Comparison of ENCODE assay signal across 8 cellular contexts in the genomic region with DNA sequence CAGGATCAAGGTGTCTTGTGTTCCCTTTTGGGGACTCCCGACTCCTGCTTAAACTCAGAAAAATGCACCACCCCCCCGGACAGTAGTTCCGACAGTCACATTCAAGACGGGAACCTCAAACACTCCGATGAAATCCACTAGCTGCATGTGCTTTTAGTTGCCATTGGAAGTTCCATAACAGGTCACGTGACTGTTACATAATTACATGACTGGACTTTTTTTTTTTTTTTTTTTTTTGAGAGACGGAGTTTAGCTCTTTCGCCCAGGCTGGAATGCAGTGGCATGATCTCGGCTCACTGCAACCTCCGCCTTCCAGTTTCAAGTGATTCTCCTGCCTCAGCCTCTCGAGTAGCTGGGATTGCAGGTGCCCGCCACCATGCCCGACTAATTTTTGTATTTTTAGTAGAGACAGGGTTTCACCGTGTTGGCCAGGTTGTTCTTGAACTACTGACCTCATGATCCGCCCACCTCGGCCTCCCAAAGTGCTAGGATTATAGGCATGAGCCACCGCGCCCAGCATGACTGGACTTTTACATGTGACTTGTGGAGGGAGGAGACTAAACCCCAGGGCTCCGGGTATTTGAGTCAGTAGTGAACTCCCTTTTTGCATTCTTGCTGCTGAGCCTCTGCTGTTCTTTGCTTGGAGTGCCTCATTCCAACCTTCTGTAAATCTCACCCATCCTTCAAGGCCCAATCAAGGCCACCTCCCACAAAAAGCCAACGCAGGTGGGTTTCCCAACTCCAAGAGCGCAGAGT. TPM values are rescaled to one million over a fixed set of nuclear protein-coding genes. Genes with fewer than 3 reads are reported as not detected.
A peak's percentile ranks its signal among the peaks of the same experiment; 100 is the strongest.
DNase-seq lines count a peak whose midpoint lies in the region; ATAC-seq, FAIRE-seq and TF ChIP-seq lines count a peak whose summit lies in the region.
"Not testable (repeated sequence)": the region's sequence is repeated elsewhere in the genome, so short reads cannot be mapped to it uniquely, and the experiment has no call there.

No MANE protein-coding gene starts in this region.

- not testable (repeated sequence) for FAIRE-seq in bronchial epithelial cell (lab: Jason Lieb, UNC)

- not testable (repeated sequence) for H3K27ac ChIP-seq in OCI-LY1 (ENCODE audit: low read depth, low read length, poor library complexity, severe bottlenecking); foreskin keratinocyte; subcutaneous abdominal adipose tissue (ENCODE audit: low read depth, low read length)

- H3K27me3 Mint-ChIP-seq in CD14-positive monocyte (ENCODE audit: low read depth in 3 of 3); HFFc6 (ENCODE audit: insufficient read depth); activated CD4-positive, alpha-beta T cell treated with anti-CD3 and anti-CD28 coated beads, Interleukin-2, amount 10 ng/mL, durations not matched to agents 24 days and 14 days; naive thymus-derived CD8-positive, alpha-beta T cell: not testable (repeated sequence)

- peaks cover 65% of the 10 kb centered on the region for H3K4me1 Mint-ChIP-seq in CD14-positive monocyte
- peaks cover 33% of the 10 kb centered on the region for H3K4me1 Mint-ChIP-seq in HFFc6 (ENCODE audit: low read depth)
- H3K4me1 Mint-ChIP-seq in activated CD4-positive, alpha-beta T cell treated with anti-CD3 and anti-CD28 coated beads, Interleukin-2, amount 10 ng/mL, durations not matched to agents 24 days and 14 days = peaks cover 34% of the 10 kb centered on the region
- H3K4me1 Mint-ChIP-seq in naive thymus-derived CD8-positive, alpha-beta T cell = peaks cover 14 to 44% (median 35%) of the 10 kb centered on the region in 4 donors

- not testable (repeated sequence) for H3K9me2 ChIP-seq in OCI-LY1 (ENCODE audit: low read depth, low read length)

- not testable (repeated sequence) for H4K20me1 ChIP-seq in OCI-LY1 (ENCODE audit: insufficient read depth, low read length)

- not testable (repeated sequence) for H3K27me3 ChIP-seq in OCI-LY1 (ENCODE audit: insufficient read depth, low read length); bronchial epithelial cell (ENCODE audit: control insufficient read depth, insufficient read depth, low read length); foreskin keratinocyte; subcutaneous abdominal adipose tissue (ENCODE audit: control insufficient read depth in 5 of 5, insufficient read depth in 4 of 5, low read length in 5 of 5)

- not testable (repeated sequence) for H3K9me3 ChIP-seq in OCI-LY1 (ENCODE audit: low read length); subcutaneous abdominal adipose tissue (ENCODE audit: control insufficient read depth in 5 of 5, low read length in 5 of 5)

- H3K4me3 Mint-ChIP-seq in CD14-positive monocyte (peak overlapping the region; percentile 82 to 93), HFFc6 (peak overlapping the region; percentile 90)
- peak overlapping the region; percentile 86 for H3K4me3 Mint-ChIP-seq in activated CD4-positive, alpha-beta T cell treated with anti-CD3 and anti-CD28 coated beads, Interleukin-2, amount 10 ng/mL, durations not matched to agents 24 days and 14 days
- peak overlapping the region; percentile 75 to 88 (median 83) for H3K4me3 Mint-ChIP-seq in naive thymus-derived CD8-positive, alpha-beta T cell

- POLR2A ChIA-PET in naive thymus-derived CD8-positive, alpha-beta T cell (lab: Charles Lee) = interaction anchor here (0.6 to 5.8 kb wide), 9 partner anchors 9 to 114 kb away, joined by 3 to 35 read pairs (median 4); partner anchors contain the start of genes ANAPC11, ARHGDIA, MAFG and PYCR1

- not testable (repeated sequence) for H3K79me2 ChIP-seq in OCI-LY1 (ENCODE audit: insufficient read depth, low read length)

- peaks cover 28% of the 10 kb centered on the region for H3K4me1 ChIP-seq in OCI-LY1 (ENCODE audit: insufficient read depth, low read length, severe bottlenecking)
- H3K4me1 ChIP-seq in foreskin keratinocyte = not testable (repeated sequence)
- H3K4me1 ChIP-seq in subcutaneous abdominal adipose tissue (ENCODE audit: control insufficient read depth in 5 of 5, insufficient read depth in 5 of 5, low read length in 5 of 5) = peaks cover 5 to 51% (median 38%) of the 10 kb centered on the region in 5 donors

- H3K9ac ChIP-seq in OCI-LY1 (ENCODE audit: low read length) (peak overlapping the region; percentile 88; the same call in 1 of the 2 replicates), subcutaneous abdominal adipose tissue (ENCODE audit: low read length in 5 of 5) (peak overlapping the region in 2 of 5 donors; percentile 4 to 81)

- not testable (repeated sequence) for H3K9me3 Mint-ChIP-seq in CD14-positive monocyte; HFFc6; activated CD4-positive, alpha-beta T cell treated with anti-CD3 and anti-CD28 coated beads, Interleukin-2, amount 10 ng/mL, durations not matched to agents 24 days and 14 days; naive thymus-derived CD8-positive, alpha-beta T cell

- H3K27ac Mint-ChIP-seq in CD14-positive monocyte (peak overlapping the region; percentile 73 to 93 (median 90)), HFFc6 (peak overlapping the region; percentile 70)
- H3K27ac Mint-ChIP-seq in activated CD4-positive, alpha-beta T cell treated with anti-CD3 and anti-CD28 coated beads, Interleukin-2, amount 10 ng/mL, durations not matched to agents 24 days and 14 days = peak overlapping the region; percentile 66
- H3K27ac Mint-ChIP-seq in naive thymus-derived CD8-positive, alpha-beta T cell = peak overlapping the region in 5 of 10 donors; percentile 18 to 79 (median 59)

- ATAC-seq in foreskin keratinocyte = peak; percentile 56
- not testable (repeated sequence) for ATAC-seq in naive thymus-derived CD8-positive, alpha-beta T cell

- H3K36me3 Mint-ChIP-seq in CD14-positive monocyte (peaks cover 54 to 73% of the 10 kb centered on the region in 2 donors), HFFc6 (ENCODE audit: low read depth) (peaks cover 48% of the 10 kb centered on the region)
- peaks cover 50% of the 10 kb centered on the region for H3K36me3 Mint-ChIP-seq in activated CD4-positive, alpha-beta T cell treated with anti-CD3 and anti-CD28 coated beads, Interleukin-2, amount 10 ng/mL, durations not matched to agents 24 days and 14 days (ENCODE audit: low read depth)
- H3K36me3 Mint-ChIP-seq in naive thymus-derived CD8-positive, alpha-beta T cell = peaks cover 0 to 28% (median 4%) of the 10 kb centered on the region in 3 donors

- intact Hi-C loops in CD14-positive monocyte (cut with micrococcal nuclease) = loop anchor here in 1 of 2 donors (10.0 kb wide), 1 partner anchor 52 kb away; the partner anchor contains the start of gene P4HB
- intact Hi-C loops in activated CD4-positive, alpha-beta T cell treated with anti-CD3 and anti-CD28 coated beads, Interleukin-2, amount 10 ng/mL, durations not matched to agents 24 days and 14 days (cut with micrococcal nuclease) = not testable (repeated sequence)

- H3K4me2 ChIP-seq in OCI-LY1 (ENCODE audit: low read length) = peak overlapping the region; percentile 98

- peak overlapping the region; percentile 94 for H3K4me3 ChIP-seq in OCI-LY1 (ENCODE audit: low read depth, low read length, poor library complexity, severe bottlenecking)
- peak overlapping the region; percentile 46 for H3K4me3 ChIP-seq in bronchial epithelial cell (ENCODE audit: low read depth, low read length)
- peak overlapping the region in 4 of 5 donors; percentile 68 to 79 (median 75) for H3K4me3 ChIP-seq in subcutaneous abdominal adipose tissue (ENCODE audit: low read depth in 1 of 5, low read length in 5 of 5)

- not testable (repeated sequence) for H2AFZ ChIP-seq in OCI-LY1 (ENCODE audit: low read length)

- H3K36me3 ChIP-seq in OCI-LY1 (ENCODE audit: insufficient read depth, low read length) = peaks cover 57% of the 10 kb centered on the region
- peaks cover 45% of the 10 kb centered on the region for H3K36me3 ChIP-seq in bronchial epithelial cell (ENCODE audit: control insufficient read depth, insufficient read depth, low read length)
- H3K36me3 ChIP-seq in subcutaneous abdominal adipose tissue (ENCODE audit: control insufficient read depth in 5 of 5, insufficient read depth in 5 of 5, low read length in 5 of 5) = peaks cover 0 to 64% (median 47%) of the 10 kb centered on the region in 5 donors

- H3F3A ChIP-seq in OCI-LY1 (ENCODE audit: insufficient read depth, low read length) = not testable (repeated sequence)

- not testable (repeated sequence) for TF ChIP-seq CTCF in CD14-positive monocyte (IDR thresholded peaks at IDR 0.05); HFFc6 (IDR thresholded peaks at IDR 0.05); OCI-LY1 (IDR thresholded peaks at IDR 0.05; ENCODE audit: low read length); bronchial epithelial cell (IDR thresholded peaks at IDR 0.05; ENCODE audit: insufficient read depth, low read length, severe bottlenecking); foreskin keratinocyte (conservative IDR thresholded peaks at IDR 0.05)

- DNase-seq in CD14-positive monocyte (ENCODE audit: low spot score); activated CD4-positive, alpha-beta T cell treated with anti-CD3 and anti-CD28 coated beads, Interleukin-2, amount 10 ng/mL, durations not matched to agents 24 days and 14 days; naive thymus-derived CD8-positive, alpha-beta T cell: not testable (repeated sequence)
- peak; percentile 72 for DNase-seq in HFFc6
- DNase-seq in bronchial epithelial cell (ENCODE audit: low read depth) = peak; percentile 84
- DNase-seq in foreskin keratinocyte = peak; percentile 53 to 82

RNA-seq across cellular contexts. Expression of gene SIRT7, which starts 1.6 kb away (rescaled TPM):
- polyA plus RNA-seq in CD14-positive monocyte (10 to 100 TPM; 22.5 to 23.7 TPM), foreskin keratinocyte (17.8 and 19.5 TPM in 2 replicates)
- total RNA-seq in HFFc6 (2021; fragmentation: NEBNext Ultra II Directional; extraction: Animal tissue kit (Norgen Biotek cat#: 25700)) = 10 to 100 TPM; 16.2 to 20.7 (median 18.5) TPM
- 54.9 and 58.2 TPM in 2 replicates for total RNA-seq in activated CD4-positive, alpha-beta T cell treated with anti-CD3 and anti-CD28 coated beads, Interleukin-2, amount 10 ng/mL, durations not matched to agents 24 days and 14 days
- total RNA-seq in bronchial epithelial cell (48.4 and 62.2 TPM in 2 replicates), foreskin keratinocyte (13.8 and 15.0 TPM in 2 replicates)
- total RNA-seq in naive thymus-derived CD8-positive, alpha-beta T cell = 10 to 100 TPM; 66.5 to 70.8 TPM
- polyA plus RNA-seq in naive thymus-derived CD8-positive, alpha-beta T cell = 10 to 100 TPM; 21.3 to 30.6 (median 25.6) TPM

RNA-seq across cellular contexts. Expression of gene PCYT2, which starts 5.2 kb away (rescaled TPM):
- polyA plus RNA-seq in CD14-positive monocyte (10 to 100 TPM; 10.7 to 11.0 TPM), foreskin keratinocyte (64.0 and 77.0 TPM in 2 replicates)
- 10 to 100 TPM; 33.2 to 45.8 (median 35.8) TPM for total RNA-seq in HFFc6 (2021; fragmentation: NEBNext Ultra II Directional; extraction: Animal tissue kit (Norgen Biotek cat#: 25700))
- total RNA-seq in activated CD4-positive, alpha-beta T cell treated with anti-CD3 and anti-CD28 coated beads, Interleukin-2, amount 10 ng/mL, durations not matched to agents 24 days and 14 days = 43.0 and 46.5 TPM in 2 replicates
- total RNA-seq in bronchial epithelial cell (16.5 and 29.5 TPM in 2 replicates), foreskin keratinocyte (56.8 and 66.6 TPM in 2 replicates)
- total RNA-seq in naive thymus-derived CD8-positive, alpha-beta T cell = 10 to 100 TPM; 34.9 to 38.5 TPM
- 10 to 100 TPM; 22.9 to 24.0 (median 23.7) TPM for polyA plus RNA-seq in naive thymus-derived CD8-positive, alpha-beta T cell

RNA-seq across cellular contexts. Expression of gene MAFG, which starts 11.1 kb away (rescaled TPM):
- 1 to 10 TPM; 7.4 to 7.6 TPM for polyA plus RNA-seq in CD14-positive monocyte
- 10 to 100 TPM; 17.7 to 22.4 (median 18.2) TPM for total RNA-seq in HFFc6 (2021; fragmentation: NEBNext Ultra II Directional; extraction: Animal tissue kit (Norgen Biotek cat#: 25700))
- 32.5 and 33.3 TPM in 2 replicates for total RNA-seq in activated CD4-positive, alpha-beta T cell treated with anti-CD3 and anti-CD28 coated beads, Interleukin-2, amount 10 ng/mL, durations not matched to agents 24 days and 14 days
- total RNA-seq in bronchial epithelial cell = 16.8 and 19.6 TPM in 2 replicates
- 13.3 and 13.5 TPM in 2 replicates for total RNA-seq in foreskin keratinocyte
- polyA plus RNA-seq in foreskin keratinocyte = 7.2 and 8.6 TPM in 2 replicates
- total RNA-seq in naive thymus-derived CD8-positive, alpha-beta T cell = 10 to 100 TPM; 17.1 to 18.0 TPM
- 1 to 10 TPM; 1.2 to 2.5 (median 2.2) TPM for polyA plus RNA-seq in naive thymus-derived CD8-positive, alpha-beta T cell

RNA-seq across cellular contexts. Expression of gene NPB, which starts 14.4 kb away (rescaled TPM):
- polyA plus RNA-seq in CD14-positive monocyte (under 1 TPM in 1 of 2 donors, not detected in 1; 0.16 TPM), foreskin keratinocyte (0.19 and 0.32 TPM in 2 replicates)
- 1 to 10 TPM in 1 of 6 experiments, under 1 TPM in 5; 0.53 to 1.5 (median 0.71) TPM for total RNA-seq in HFFc6 (2021; fragmentation: NEBNext Ultra II Directional; extraction: Animal tissue kit (Norgen Biotek cat#: 25700))
- 0.30 and 0.40 TPM in 2 replicates for total RNA-seq in activated CD4-positive, alpha-beta T cell treated with anti-CD3 and anti-CD28 coated beads, Interleukin-2, amount 10 ng/mL, durations not matched to agents 24 days and 14 days
- total RNA-seq in bronchial epithelial cell (0.26 and 0.51 TPM in 2 replicates), foreskin keratinocyte (0.21 and 0.27 TPM in 2 replicates)
- total RNA-seq in naive thymus-derived CD8-positive, alpha-beta T cell = 1 to 10 TPM in 1 of 2 experiments, under 1 TPM in 1; 0.69 to 1.0 TPM
- not detected for polyA plus RNA-seq in naive thymus-derived CD8-positive, alpha-beta T cell

RNA-seq across cellular contexts. Expression of gene PYCR1, which starts 20.7 kb away (rescaled TPM):
- polyA plus RNA-seq in CD14-positive monocyte = not detected
- 100 to 1,000 TPM in 4 of 6 experiments, 10 to 100 TPM in 2; 97.9 to 147 (median 110) TPM for total RNA-seq in HFFc6 (2021; fragmentation: NEBNext Ultra II Directional; extraction: Animal tissue kit (Norgen Biotek cat#: 25700))
- total RNA-seq in activated CD4-positive, alpha-beta T cell treated with anti-CD3 and anti-CD28 coated beads, Interleukin-2, amount 10 ng/mL, durations not matched to agents 24 days and 14 days = 136 and 138 TPM in 2 replicates
- total RNA-seq in bronchial epithelial cell = 152 and 178 TPM in 2 replicates
- 65.6 and 103 TPM in 2 replicates for total RNA-seq in foreskin keratinocyte
- 85.0 and 130 TPM in 2 replicates for polyA plus RNA-seq in foreskin keratinocyte
- 1 to 10 TPM; 5.7 to 9.1 TPM for total RNA-seq in naive thymus-derived CD8-positive, alpha-beta T cell
- polyA plus RNA-seq in naive thymus-derived CD8-positive, alpha-beta T cell = 1 to 10 TPM; 2.9 to 4.8 (median 3.0) TPM
